Comparison of ENCODE assay signal across 21 cellular contexts in genomic region chr6:90982051-90982450, GRCh38.
A peak's percentile ranks its signal among the peaks of the same experiment; 100 is the strongest.
DNase-seq lines count a peak whose midpoint lies in the region; ATAC-seq and TF ChIP-seq lines count a peak whose summit lies in the region.
"Had no signal": no experiment of that assay in that cellular context is flagged by ENCODE, and none has a peak within 500 bp of the region (broad histone marks: within the 10 kb centered on the region; RNA-seq: fewer than 3 reads in every experiment).

No MANE protein-coding gene starts in this region.

- H3K36me3 ChIP-seq in GM06990 (ENCODE audit: control insufficient read depth, insufficient read depth, low read length): no peaks in the 10 kb centered on the region
- H3K36me3 ChIP-seq: brain microvascular endothelial cell, sigmoid colon had no signal

- TF ChIP-seq CTCF in GM06990 (IDR thresholded peaks at IDR 0.05; ENCODE audit: insufficient read depth, low read length, poor library complexity, severe bottlenecking): peak; percentile 39

- in situ Hi-C loops in SK-MEL-5 (cut with HindIII; ENCODE audit: low pct_unique_long_range_greater_than_20kb, low sequenced_read_pairs): no loop called here

- DNase-seq in GM06990 (ENCODE audit: extremely low read depth, insufficient read length): no peak
- peak; percentile 46 for DNase-seq in SK-MEL-5 (ENCODE audit: low read depth, low spot score)
- DNase-seq in iPS-NIHi11 (ENCODE audit: low spot score): peak; percentile 11
- DNase-seq in cortex of kidney (lab: John Stamatoyannopoulos, UW): no peak
- DNase-seq in GM19240 (ENCODE audit: insufficient read length, low spot score): no peak
- DNase-seq: activated effector memory CD4-positive, alpha-beta T cell treated with anti-CD3 and anti-CD28 coated beads, Interleukin-2, amount 50 U/mL, for 16 hours; brain microvascular endothelial cell; CD4-positive, CD25-positive, alpha-beta regulatory T cell; DMS53; GOT3; left colon; naive thymus-derived CD8-positive, alpha-beta T cell; NCI-H1417 treated with DMSO at 0.1 percent for 48 hours; NCI-H2171 treated with DMSO at 0.1 percent for 48 hours; NCI-H526; sigmoid colon had no signal

- H3K27me3 ChIP-seq in GM06990 (replicated peaks; ENCODE audit: control insufficient read depth, insufficient read depth, low read length): no peaks in the 10 kb centered on the region; the same call in 1 of the 2 replicates
- H3K27me3 ChIP-seq: brain microvascular endothelial cell, sigmoid colon had no signal

- ATAC-seq in HG03432 (IDR thresholded peaks at IDR 0.05; ENCODE audit: unreplicated experiment) (peak; percentile 36), GM18505 (IDR thresholded peaks at IDR 0.05; ENCODE audit: unreplicated experiment) (no peak)
- no peak for ATAC-seq in activated CD4-positive, CD25-positive, alpha-beta regulatory T cell treated with anti-CD3 and anti-CD28 coated beads, Interleukin-2, amount 50 U/mL, for 24 hours
- ATAC-seq: left colon; naive thymus-derived CD8-positive, alpha-beta T cell; Right ventricle myocardium inferior; stimulated activated effector memory CD8-positive, alpha-beta T cell treated with anti-CD3 and anti-CD28 coated beads, Interleukin-12 subunit alpha, Interleukin-12 subunit beta, amount 100 ng/mL, for 72 hours had no signal

- TF ChIP-seq POLR2A in GM18505 (IDR thresholded peaks at IDR 0.05; ENCODE audit: borderline replicate concordance, extremely low read depth, insufficient read depth, insufficient read length): no peak

- no peak overlapping the region for H3K4me3 ChIP-seq in GM06990 (replicated peaks; ENCODE audit: low read depth, low read length)
- H3K4me3 ChIP-seq: sigmoid colon had no signal

Comparison
In these comparisons a context has a peak if more than half of its experiments do, and no peak if none do; other contexts are left out.
1. DNase-seq: peak in SK-MEL-5 (single experiment) and iPS-NIHi11 (single experiment); none in GM06990 (single experiment), cortex of kidney (single experiment) and GM19240 (single experiment).